In genomic region chr11:251550-251949, GRCh38 we compare ENCODE assay signal across 26 cellular contexts. TPM values are rescaled to one million over a fixed set of nuclear protein-coding genes. Genes with fewer than 3 reads are reported as not detected.
DNase-seq lines count a peak whose midpoint lies in the region; ATAC-seq and TF ChIP-seq lines count a peak whose summit lies in the region.
"Had no signal": no experiment of that assay in that cellular context is flagged by ENCODE, and none has a peak within 500 bp of the region (broad histone marks: within the 10 kb centered on the region; RNA-seq: fewer than 3 reads in every experiment).

No MANE protein-coding gene starts in this region.

- CTCF ChIA-PET in activated CD8-positive, alpha-beta T cell treated with anti-CD3 and anti-CD28 coated beads for 36 hours (lab: Charles Lee), result interaction anchor here (0.7 to 5.1 kb wide), 38 partner anchors 9 to 222 kb away, joined by 3 to 71 read pairs (median 11); partner anchors contain the start of genes ANO9, BET1L, IFITM2 and IFITM5

- POLR2A ChIA-PET in activated CD8-positive, alpha-beta T cell treated with anti-CD3 and anti-CD28 coated beads for 36 hours (lab: Charles Lee), result interaction anchor here (0.6 to 3.9 kb wide), 15 partner anchors 10 to 196 kb away, joined by 3 to 24 read pairs (median 6); partner anchors contain the start of genes NLRP6 and PSMD13

- intact Hi-C loops in activated CD8-positive, alpha-beta T cell treated with anti-CD3 and anti-CD28 coated beads for 36 hours (cut with micrococcal nuclease), result no loop called here

- no peaks in the 10 kb centered on the region for H3K27me3 Mint-ChIP-seq in activated CD8-positive, alpha-beta T cell treated with anti-CD3 and anti-CD28 coated beads for 36 hours
- H3K27me3 Mint-ChIP-seq in glutamatergic neuron (ENCODE audit: unreplicated experiment), result peaks cover 5% of the 10 kb centered on the region
- H3K27me3 Mint-ChIP-seq: stimulated activated naive CD8-positive, alpha-beta T cell treated with anti-CD3 and anti-CD28 coated beads, Interleukin-15, amount 100 ng/mL, for 72 hours had no signal

- DNase-seq in AG10803 (ENCODE audit: low read depth) (peak; percentile 15), GM12865 (ENCODE audit: low read depth) (peak; percentile 36), glutamatergic neuron (peak; percentile 71), SK-N-DZ (ENCODE audit: low spot score) (no peak), DMS 273 (lab: John Stamatoyannopoulos, UW; ENCODE audit: unreplicated experiment) (no peak)
- DNase-seq in activated CD8-positive, alpha-beta T cell treated with anti-CD3 and anti-CD28 coated beads for 36 hours, result no peak
- DNase-seq: activated CD4-positive, alpha-beta T cell treated with anti-CD3 and anti-CD28 coated beads, Interleukin-2, amount 50 U/mL, for 48 hours; activated naive CD4-positive, alpha-beta T cell treated with anti-CD3 and anti-CD28 coated beads for 36 hours; activated T-cell treated with anti-CD3 and anti-CD28 coated beads, Interleukin-2, amount 50 U/mL, for 4 hours; amniotic stem cell; effector memory CD4-positive, alpha-beta T cell; gastrocnemius medialis; kidney; lower lobe of right lung; NCI-H1436 treated with DMSO at 0.1 percent for 48 hours; NCI-H526 treated with DMSO at 0.1 percent for 48 hours; posterior cingulate gyrus; sigmoid colon; SK-N-SH; stimulated activated naive CD8-positive, alpha-beta T cell treated with anti-CD3 and anti-CD28 coated beads, Interleukin-15, amount 100 ng/mL, for 72 hours had no signal

- H3K4me3 Mint-ChIP-seq in activated CD8-positive, alpha-beta T cell treated with anti-CD3 and anti-CD28 coated beads for 36 hours, result no peak overlapping the region
- H3K4me3 Mint-ChIP-seq in glutamatergic neuron (ENCODE audit: unreplicated experiment), result peak overlapping the region; percentile 60
- H3K4me3 Mint-ChIP-seq: activated naive CD4-positive, alpha-beta T cell treated with anti-CD3 and anti-CD28 coated beads for 36 hours; stimulated activated naive CD8-positive, alpha-beta T cell treated with anti-CD3 and anti-CD28 coated beads, Interleukin-15, amount 100 ng/mL, for 72 hours had no signal

- H3K4me1 Mint-ChIP-seq in activated CD8-positive, alpha-beta T cell treated with anti-CD3 and anti-CD28 coated beads for 36 hours (ENCODE audit: low read depth), result peaks cover 18% of the 10 kb centered on the region
- peaks cover 27% of the 10 kb centered on the region for H3K4me1 Mint-ChIP-seq in glutamatergic neuron (ENCODE audit: low read depth, unreplicated experiment)

- peaks cover 49% of the 10 kb centered on the region for H3K36me3 Mint-ChIP-seq in activated CD8-positive, alpha-beta T cell treated with anti-CD3 and anti-CD28 coated beads for 36 hours (ENCODE audit: low read depth)
- peaks cover 4% of the 10 kb centered on the region for H3K36me3 Mint-ChIP-seq in glutamatergic neuron (ENCODE audit: unreplicated experiment)

- no peaks in the 10 kb centered on the region for H3K9me3 Mint-ChIP-seq in activated CD8-positive, alpha-beta T cell treated with anti-CD3 and anti-CD28 coated beads for 36 hours
- H3K9me3 Mint-ChIP-seq in glutamatergic neuron (ENCODE audit: unreplicated experiment), result peaks cover 7% of the 10 kb centered on the region
- H3K9me3 Mint-ChIP-seq: activated naive CD4-positive, alpha-beta T cell treated with anti-CD3 and anti-CD28 coated beads for 36 hours; activated T-cell treated with anti-CD3 and anti-CD28 coated beads, Interleukin-2, amount 50 U/mL, for 4 hours; stimulated activated naive CD8-positive, alpha-beta T cell treated with anti-CD3 and anti-CD28 coated beads, Interleukin-15, amount 100 ng/mL, for 72 hours had no signal

- ATAC-seq in activated CD8-positive, alpha-beta T cell treated with anti-CD3 and anti-CD28 coated beads for 36 hours, result no peak
- ATAC-seq in HG02571 (IDR thresholded peaks at IDR 0.05; ENCODE audit: unreplicated experiment), result no peak
- ATAC-seq in HG03378 (IDR thresholded peaks at IDR 0.05; ENCODE audit: unreplicated experiment), result no peak

- H3K27ac Mint-ChIP-seq in activated CD8-positive, alpha-beta T cell treated with anti-CD3 and anti-CD28 coated beads for 36 hours, result peak overlapping the region; percentile 28
- H3K27ac Mint-ChIP-seq in glutamatergic neuron (ENCODE audit: unreplicated experiment), result peak overlapping the region; percentile 89

- 0 out of 2 replicates have a peak, but pooled peaks have one; percentile 4 for TF ChIP-seq CTCF in AG10803 (conservative IDR thresholded peaks at IDR 0.05; ENCODE audit: low read length)
- no peak for TF ChIP-seq CTCF in GM12865 (IDR thresholded peaks at IDR 0.05; ENCODE audit: insufficient read depth, low read depth, low read length, missing control alignments)
- TF ChIP-seq CTCF in activated CD8-positive, alpha-beta T cell treated with anti-CD3 and anti-CD28 coated beads for 36 hours (IDR thresholded peaks at IDR 0.05), result no peak
- TF ChIP-seq CTCF in glutamatergic neuron (IDR thresholded peaks at IDR 0.05; ENCODE audit: partially characterized antibody, unreplicated experiment), result no peak

- H3K4me3 ChIP-seq in AG10803 (ENCODE audit: low read length) (no peak overlapping the region), GM12865 (ENCODE audit: low read depth, low read length) (no peak overlapping the region)
- H3K4me3 ChIP-seq: breast epithelium, esophagus muscularis mucosa, gastrocnemius medialis, lower lobe of right lung, sigmoid colon, tibial artery had no signal

RNA-seq across cellular contexts. Expression of gene PSMD13, which starts 14.8 kb away (rescaled TPM):
- total RNA-seq in activated CD8-positive, alpha-beta T cell treated with anti-CD3 and anti-CD28 coated beads for 36 hours, result 100 to 1,000 TPM; 220 to 228 TPM
- 136 TPM for total RNA-seq in glutamatergic neuron (ENCODE audit: unreplicated experiment)
- polyA plus RNA-seq in SK-N-DZ (2014; cell fraction: cytosol; rRNA removed), result 165 and 194 TPM in 2 replicates
- polyA plus RNA-seq in SK-N-DZ (2014; cell fraction: nucleus; rRNA removed), result 137 and 154 TPM in 2 replicates

RNA-seq across cellular contexts. Expression of gene SIRT3, which starts 15.4 kb away (rescaled TPM):
- 10 to 100 TPM; 27.7 to 32.1 TPM for total RNA-seq in activated CD8-positive, alpha-beta T cell treated with anti-CD3 and anti-CD28 coated beads for 36 hours
- total RNA-seq in glutamatergic neuron (ENCODE audit: unreplicated experiment), result 23.6 TPM
- 7.2 and 13.0 TPM in 2 replicates for polyA plus RNA-seq in SK-N-DZ (2014; cell fraction: cytosol; rRNA removed)
- polyA plus RNA-seq in SK-N-DZ (2014; cell fraction: nucleus; rRNA removed), result 14.1 and 21.0 TPM in 2 replicates

RNA-seq across cellular contexts. Expression of gene NLRP6, which starts 26.7 kb away (rescaled TPM):
- total RNA-seq in activated CD8-positive, alpha-beta T cell treated with anti-CD3 and anti-CD28 coated beads for 36 hours, result 1 to 10 TPM; 3.3 to 3.4 TPM
- not detected for total RNA-seq in glutamatergic neuron (ENCODE audit: unreplicated experiment)
- not detected in 2 replicates for polyA plus RNA-seq in SK-N-DZ (2014; cell fraction: cytosol; rRNA removed)
- not detected in 2 replicates for polyA plus RNA-seq in SK-N-DZ (2014; cell fraction: nucleus; rRNA removed)
- polyA plus RNA-seq: neural cell, SK-N-SH had no signal

RNA-seq across cellular contexts. Expression of gene PGGHG, which starts 37.4 kb away (rescaled TPM):
- 100 to 1,000 TPM; 298 to 308 TPM for total RNA-seq in activated CD8-positive, alpha-beta T cell treated with anti-CD3 and anti-CD28 coated beads for 36 hours
- total RNA-seq in glutamatergic neuron (ENCODE audit: unreplicated experiment), result 14.4 TPM
- polyA plus RNA-seq in SK-N-DZ (2014; cell fraction: cytosol; rRNA removed), result 0.27 and 3.5 TPM in 2 replicates
- polyA plus RNA-seq in SK-N-DZ (2014; cell fraction: nucleus; rRNA removed), result 15.5 and 26.5 TPM in 2 replicates

RNA-seq across cellular contexts. Expression of gene RIC8A, which starts 44.0 kb away (rescaled TPM):
- 100 to 1,000 TPM in 1 of 2 experiments, 10 to 100 TPM in 1; 96.5 to 108 TPM for total RNA-seq in activated CD8-positive, alpha-beta T cell treated with anti-CD3 and anti-CD28 coated beads for 36 hours
- 95.5 TPM for total RNA-seq in glutamatergic neuron (ENCODE audit: unreplicated experiment)
- polyA plus RNA-seq in SK-N-DZ (2014; cell fraction: cytosol; rRNA removed), result 94.9 and 124 TPM in 2 replicates
- polyA plus RNA-seq in SK-N-DZ (2014; cell fraction: nucleus; rRNA removed), result 115 and 126 TPM in 2 replicates

Comparison
In these comparisons a context has a peak if more than half of its experiments do, and no peak if none do; other contexts are left out.
1. DNase-seq: peak in AG10803 (single experiment), GM12865 (single experiment) and glutamatergic neuron (single experiment); none in activated CD8-positive, alpha-beta T cell treated with anti-CD3 and anti-CD28 coated beads for 36 hours (single experiment), SK-N-DZ (single experiment) and DMS 273 (single experiment).